ENCODE assay signal across 8 cellular contexts in genomic region chr20:39264506-39265172, GRCh38.
A peak's percentile ranks its signal among the peaks of the same experiment; 100 is the strongest.
DNase-seq lines count a peak whose midpoint lies in the region; ATAC-seq and TF ChIP-seq lines count a peak whose summit lies in the region.

No MANE protein-coding gene starts in this region.

- ATAC-seq in HG03439 (IDR thresholded peaks at IDR 0.05; ENCODE audit: unreplicated experiment): no peak

- intact Hi-C loops in lower leg skin (cut with DNase I; ENCODE audit: low total_unique reads): loop anchor here (10.0 kb wide), 2 partner anchors 1430 to 1700 kb away; no protein-coding TSS in a partner anchor

- H3K4me3 ChIP-seq in lower leg skin (ENCODE audit: low read depth, poor library complexity, severe bottlenecking): no peak overlapping the region

- 2% methylated on average over 3 of the region's 3 CpGs for WGBS in lower leg skin, 2 donors

- TF ChIP-seq POLR2A in lower leg skin (IDR thresholded peaks at IDR 0.05): no peak

- peak in 1 of 3 donors; percentile 28 for TF ChIP-seq CTCF in lower leg skin (IDR thresholded peaks at IDR 0.05)

- DNase-seq in AG08395 (ENCODE audit: low spot score) (peak; percentile 91), GM19238 (ENCODE audit: insufficient read length, low spot score) (peak; percentile 39), NCI-H187 treated with DMSO at 0.1 percent for 48 hours (lab: John Stamatoyannopoulos, UW) (peak; percentile 7), UCSD-AML1 (lab: John Stamatoyannopoulos, UW; ENCODE audit: unreplicated experiment) (peak; percentile 22), dermis microvascular lymphatic vessel endothelial cell (ENCODE audit: low read depth in 2 of 2) (peak; percentile 39 to 80), lower leg skin (ENCODE audit: low spot score in 2 of 2) (peak; percentile 70 to 88)
- peak; percentile 10 to 26 for DNase-seq in stimulated activated CD8-positive, alpha-beta memory T cell treated with anti-CD3 and anti-CD28 coated beads, Interleukin-7, amount 100 ng/mL, for 48 hours (ENCODE audit: extremely low read depth in 1 of 2, low read depth in 1 of 2)

Comparison
In these comparisons a context has a peak if more than half of its experiments do, and no peak if none do; other contexts are left out.
1. DNase-seq: peak in every context shown above with its lines; median percentile 91 in AG08395; 79 in lower leg skin; 60 in dermis microvascular lymphatic vessel endothelial cell; 39 in GM19238; 22 in UCSD-AML1; 18 in stimulated activated CD8-positive, alpha-beta memory T cell treated with anti-CD3 and anti-CD28 coated beads, Interleukin-7, amount 100 ng/mL, for 48 hours; 7 in NCI-H187 treated with DMSO at 0.1 percent for 48 hours.